Comparison of ENCODE assay signal across 14 cellular contexts in genomic region chr1:248860007-248860406, GRCh38. TPM values are rescaled to one million over a fixed set of nuclear protein-coding genes. Genes with fewer than 3 reads are reported as not detected.
DNase-seq lines count a peak whose midpoint lies in the region; ATAC-seq, FAIRE-seq and TF ChIP-seq lines count a peak whose summit lies in the region.
"Had no signal": no experiment of that assay in that cellular context is flagged by ENCODE, and none has a peak within 500 bp of the region (broad histone marks: within the 10 kb centered on the region; RNA-seq: fewer than 3 reads in every experiment).

No MANE protein-coding gene starts in this region.

- intact Hi-C loops in CD4-positive, alpha-beta memory T cell (cut with micrococcal nuclease): no loop called here
- intact Hi-C loops in adrenal gland (cut with DNase I) (no loop called here), kidney (cut with DNase I) (no loop called here)

- peaks cover under 1 to 1% of the 10 kb centered on the region in 2 donors for H3K36me3 Mint-ChIP-seq in CD4-positive, alpha-beta memory T cell
- H3K36me3 Mint-ChIP-seq in nephron progenitor cell (ENCODE audit: low read depth): peaks cover 7% of the 10 kb centered on the region

- CTCF ChIA-PET in CD4-positive, alpha-beta memory T cell (lab: Charles Lee; ENCODE audit: partially characterized antibody): interaction anchor here (1.3 to 3.3 kb wide), 5 partner anchors 12 to 44 kb away, joined by 3 to 54 read pairs (median 12); partner anchors contain the start of genes SH3BP5L and ZNF672

- ATAC-seq in GM19351 (IDR thresholded peaks at IDR 0.05; ENCODE audit: unreplicated experiment) (no peak), GM21786 (IDR thresholded peaks at IDR 0.05; ENCODE audit: unreplicated experiment) (no peak)

- peak overlapping the region; percentile 88 to 98 (median 97) for H3K27ac Mint-ChIP-seq in CD4-positive, alpha-beta memory T cell
- H3K27ac Mint-ChIP-seq in nephron progenitor cell: no peak overlapping the region

- peak overlapping the region; percentile 77; the same call in 1 of the 2 replicates for H2AFZ ChIP-seq in KMS-11 (ENCODE audit: low read depth)

- peaks cover 0 to 1% (median 0%) of the 10 kb centered on the region in 8 donors for H3K9me3 Mint-ChIP-seq in CD4-positive, alpha-beta memory T cell
- no peaks in the 10 kb centered on the region for H3K9me3 Mint-ChIP-seq in nephron progenitor cell

- no peaks in the 10 kb centered on the region for H3K27me3 ChIP-seq in CD4-positive, alpha-beta memory T cell (ENCODE audit: insufficient read depth, low read length)
- H3K27me3 ChIP-seq in KMS-11 (ENCODE audit: insufficient read depth, low read depth) (no peaks in the 10 kb centered on the region), adrenal gland (no peaks in the 10 kb centered on the region)

- no peak for FAIRE-seq in kidney (lab: Jason Lieb, UNC)
- FAIRE-seq: frontal cortex had no signal

- H3K9ac ChIP-seq in KMS-11 (no peak overlapping the region), kidney (ENCODE audit: low read length in 2 of 2) (no peak overlapping the region)

- no peaks in the 10 kb centered on the region for H3K9me3 ChIP-seq in CD4-positive, alpha-beta memory T cell (ENCODE audit: control insufficient read depth in 1 of 2, low read length in 2 of 2)
- H3K9me3 ChIP-seq in adrenal gland (replicated peaks in 1 of 3) (no peaks in the 10 kb centered on the region), kidney (ENCODE audit: control insufficient read depth in 1 of 2, low read length in 2 of 2) (no peaks in the 10 kb centered on the region)
- H3K9me3 ChIP-seq: HAP-1 had no signal

- H3K4me3 Mint-ChIP-seq in CD4-positive, alpha-beta memory T cell: peak overlapping the region; percentile 84 to 93 (median 89)
- peak overlapping the region; percentile 89 for H3K4me3 Mint-ChIP-seq in nephron progenitor cell

- peaks cover 13% of the 10 kb centered on the region for H3K79me2 ChIP-seq in KMS-11 (ENCODE audit: insufficient read depth, low read depth)

- TF ChIP-seq CTCF in KMS-11 (conservative IDR thresholded peaks at IDR 0.05; ENCODE audit: low read depth, low read length): no peak
- TF ChIP-seq CTCF in adrenal gland (IDR thresholded peaks at IDR 0.05): no peak
- no peak for TF ChIP-seq CTCF in nephron progenitor cell (IDR thresholded peaks at IDR 0.05)
- TF ChIP-seq CTCF in kidney (IDR thresholded peaks at IDR 0.05; ENCODE audit: borderline replicate concordance, extremely low read depth, insufficient read depth): no peak

- peak overlapping the region; percentile 91 for H3K4me2 ChIP-seq in KMS-11

- H3K4me3 ChIP-seq in CD4-positive, alpha-beta memory T cell (ENCODE audit: low read length in 2 of 2): no peak overlapping the region
- no peak overlapping the region for H3K4me3 ChIP-seq in KMS-11 (IDR thresholded peaks at IDR 0.05; ENCODE audit: insufficient read depth, low read depth, low read length)
- no peak overlapping the region for H3K4me3 ChIP-seq in adrenal gland
- no peak overlapping the region for H3K4me3 ChIP-seq in kidney (ENCODE audit: low read length in 2 of 2)

- H3K27me3 Mint-ChIP-seq in CD4-positive, alpha-beta memory T cell: no peaks in the 10 kb centered on the region
- H3K27me3 Mint-ChIP-seq in nephron progenitor cell (ENCODE audit: low read depth, poor library complexity): peaks cover 41% of the 10 kb centered on the region

- WGBS in adrenal gland, 4 donors: 62 to 73% (median 67%) methylated on average over 4 of the region's 4 CpGs

- no peak for DNase-seq in CD4-positive, alpha-beta memory T cell
- DNase-seq in adrenal gland (peak in 1 of 7 donors; percentile 47), nephron progenitor cell (no peak), kidney (no peak)
- DNase-seq in NK-92 treated with Interleukin-12 subunit alpha and Interleukin-12 subunit beta, amount 100 ng/mL, for 24 hours (lab: John Stamatoyannopoulos, UW): no peak
- DNase-seq: activated CD4-positive, alpha-beta T cell treated with anti-CD3 and anti-CD28 coated beads for 4 hours; EL; NCI-H2081 treated with DMSO at 0.1 percent for 48 hours had no signal

- H3K4me1 Mint-ChIP-seq in CD4-positive, alpha-beta memory T cell: peaks cover 34 to 69% (median 44%) of the 10 kb centered on the region in 4 donors
- peaks cover 58% of the 10 kb centered on the region for H3K4me1 Mint-ChIP-seq in nephron progenitor cell

- no peaks in the 10 kb centered on the region for H3K36me3 ChIP-seq in CD4-positive, alpha-beta memory T cell (ENCODE audit: insufficient read depth, low read length)
- H3K36me3 ChIP-seq in KMS-11 (ENCODE audit: insufficient read depth) (no peaks in the 10 kb centered on the region), adrenal gland (replicated peaks in 1 of 2) (no peaks in the 10 kb centered on the region), kidney (ENCODE audit: control insufficient read depth in 1 of 2, insufficient read depth in 2 of 2, low read length in 2 of 2) (peaks cover 0 to under 1% of the 10 kb centered on the region in 2 donors)
- H3K36me3 ChIP-seq: cardiac muscle cell had no signal

- TF ChIP-seq POLR2A in adrenal gland (IDR thresholded peaks at IDR 0.05): no peak

- H3K4me1 ChIP-seq in CD4-positive, alpha-beta memory T cell (ENCODE audit: insufficient read depth, low read length): peaks cover 50% of the 10 kb centered on the region
- H3K4me1 ChIP-seq in KMS-11 (ENCODE audit: low read depth, poor library complexity, severe bottlenecking) (peaks cover 25% of the 10 kb centered on the region), adrenal gland (replicated peaks in 1 of 2) (peaks cover 20 to 21% of the 10 kb centered on the region in 2 donors), kidney (ENCODE audit: control insufficient read depth in 1 of 2, insufficient read depth in 1 of 2, low read depth in 1 of 2, low read length in 2 of 2) (peaks cover 4 to 27% of the 10 kb centered on the region in 2 donors)

- POLR2A ChIA-PET in CD4-positive, alpha-beta memory T cell (lab: Charles Lee; ENCODE audit: partially characterized antibody): interaction anchor here (1.0 to 9.6 kb wide), 7 partner anchors 9 to 46 kb away, joined by 3 to 210 read pairs (median 15); partner anchors contain the start of genes PGBD2, SH3BP5L and ZNF672

- H4K20me1 ChIP-seq in KMS-11 (ENCODE audit: insufficient read depth): no peaks in the 10 kb centered on the region

- H3K27ac ChIP-seq in CD4-positive, alpha-beta memory T cell (ENCODE audit: low read depth, low read length): no peak overlapping the region
- H3K27ac ChIP-seq in KMS-11 (no peak overlapping the region), adrenal gland (peak overlapping the region; percentile 90 to 94 (median 93)), kidney (ENCODE audit: low read depth in 2 of 2, low read length in 2 of 2) (no peak overlapping the region)

RNA-seq across cellular contexts. Expression of gene ZNF692, which starts 1.1 kb away (rescaled TPM):
- 10 to 100 TPM; 70.8 to 74.8 TPM for total RNA-seq in CD4-positive, alpha-beta memory T cell
- polyA plus RNA-seq in CD4-positive, alpha-beta memory T cell: 10 to 100 TPM; 10.9 to 13.0 TPM
- 10 to 100 TPM; 11.5 to 70.2 (median 30.4) TPM for total RNA-seq in adrenal gland
- 100 to 1,000 TPM in 2 of 3 donors, 10 to 100 TPM in 1; 10.3 to 366 (median 155) TPM for polyA plus RNA-seq in adrenal gland
- 29.6 TPM for total RNA-seq in kidney
- 34.4 TPM for polyA plus RNA-seq in kidney (ENCODE audit: insufficient read depth, low read depth, low replicate concordance)

RNA-seq across cellular contexts. Expression of gene ZNF672, which starts 22.0 kb away (rescaled TPM):
- total RNA-seq in CD4-positive, alpha-beta memory T cell: 10 to 100 TPM; 39.7 to 42.8 TPM
- 10 to 100 TPM; 12.4 to 29.2 TPM for polyA plus RNA-seq in CD4-positive, alpha-beta memory T cell
- total RNA-seq in adrenal gland (10 to 100 TPM; 22.2 to 47.5 (median 32.1) TPM), kidney (28.6 TPM)
- polyA plus RNA-seq in adrenal gland (10 to 100 TPM in 2 of 3 donors, 1 to 10 TPM in 1; 9.5 to 14.8 (median 12.5) TPM), kidney (ENCODE audit: insufficient read depth, low read depth, low replicate concordance) (25.0 TPM)

RNA-seq across cellular contexts. Expression of gene SH3BP5L, which starts 34.3 kb away (rescaled TPM):
- 10 to 100 TPM; 40.9 to 43.4 TPM for total RNA-seq in CD4-positive, alpha-beta memory T cell
- 1 to 10 TPM in 1 of 2 donors, under 1 TPM in 1; 0.77 to 4.4 TPM for polyA plus RNA-seq in CD4-positive, alpha-beta memory T cell
- 10 to 100 TPM; 19.3 to 36.9 (median 26.5) TPM for total RNA-seq in adrenal gland
- polyA plus RNA-seq in adrenal gland: 10 to 100 TPM; 15.4 to 29.2 (median 16.9) TPM
- total RNA-seq in kidney: 24.9 TPM
- 16.6 TPM for polyA plus RNA-seq in kidney (ENCODE audit: insufficient read depth, low read depth, low replicate concordance)

RNA-seq across cellular contexts. Expression of gene PGBD2, which starts 46.0 kb away (rescaled TPM):
- 10 to 100 TPM; 18.3 to 19.6 TPM for total RNA-seq in CD4-positive, alpha-beta memory T cell
- 10 to 100 TPM in 1 of 2 donors, 1 to 10 TPM in 1; 7.3 to 10.9 TPM for polyA plus RNA-seq in CD4-positive, alpha-beta memory T cell
- total RNA-seq in adrenal gland (1 to 10 TPM; 1.6 to 9.2 (median 4.2) TPM), kidney (6.9 TPM)
- polyA plus RNA-seq in adrenal gland (1 to 10 TPM; 4.5 to 7.2 (median 7.2) TPM), kidney (ENCODE audit: insufficient read depth, low read depth, low replicate concordance) (3.4 TPM)

Comparison
In these comparisons a context has a peak if more than half of its experiments do, and no peak if none do; other contexts are left out.
1. H3K27ac ChIP-seq: peak in adrenal gland (5 of 5); none in CD4-positive, alpha-beta memory T cell (single experiment), KMS-11 (single experiment) and kidney (0 of 2).